ENCODE assay signal across 9 cellular contexts in genomic region chr12:94805749-94806148, GRCh38.
DNase-seq lines count a peak whose midpoint lies in the region; ATAC-seq and TF ChIP-seq lines count a peak whose summit lies in the region.
"Had no signal": no experiment of that assay in that cellular context is flagged by ENCODE, and none has a peak within 500 bp of the region (broad histone marks: within the 10 kb centered on the region; RNA-seq: fewer than 3 reads in every experiment).

No MANE protein-coding gene starts in this region.

- H3K9me3 Mint-ChIP-seq in memory B cell: no peaks in the 10 kb centered on the region
- peaks cover 9% of the 10 kb centered on the region for H3K9me3 Mint-ChIP-seq in activated naive CD8-positive, alpha-beta T cell treated with anti-CD3 and anti-CD28 coated beads, Interleukin-2, amount 50 U/mL, for 24 hours
- H3K9me3 Mint-ChIP-seq in T-helper 2 cell treated with Interferon-gamma antibody and Interleukin-4, amounts not matched to agents 5 μg/mL and 100 μg/mL, for 36 hours: peaks cover 6% of the 10 kb centered on the region

- no peaks in the 10 kb centered on the region for H3K36me3 ChIP-seq in BLaER1

- H4K20me1 ChIP-seq in BLaER1: no peaks in the 10 kb centered on the region

- no peak for TF ChIP-seq CTCF in astrocyte of the spinal cord (IDR thresholded peaks at IDR 0.05; ENCODE audit: low read depth, low read length)

- no peak overlapping the region for H3K4me3 ChIP-seq in BLaER1
- H3K4me3 ChIP-seq in astrocyte of the spinal cord (ENCODE audit: low read depth, low read length): no peak overlapping the region

- H3K9ac ChIP-seq in BLaER1: no peak overlapping the region

- H3K4me1 ChIP-seq in BLaER1: peaks cover 14% of the 10 kb centered on the region; the same call in 1 of the 2 replicates

- no peaks in the 10 kb centered on the region for H3K27me3 ChIP-seq in BLaER1

- H3K27ac Mint-ChIP-seq in memory B cell: no peak overlapping the region
- no peak overlapping the region for H3K27ac Mint-ChIP-seq in activated naive CD8-positive, alpha-beta T cell treated with anti-CD3 and anti-CD28 coated beads, Interleukin-2, amount 50 U/mL, for 24 hours
- H3K27ac Mint-ChIP-seq in T-helper 2 cell treated with Interferon-gamma antibody and Interleukin-4, amounts not matched to agents 5 μg/mL and 100 μg/mL, for 36 hours: no peak overlapping the region

- H3K27me3 Mint-ChIP-seq in memory B cell: no peaks in the 10 kb centered on the region
- H3K27me3 Mint-ChIP-seq in activated naive CD8-positive, alpha-beta T cell treated with anti-CD3 and anti-CD28 coated beads, Interleukin-2, amount 50 U/mL, for 24 hours: peaks cover 3% of the 10 kb centered on the region
- H3K27me3 Mint-ChIP-seq in T-helper 2 cell treated with Interferon-gamma antibody and Interleukin-4, amounts not matched to agents 5 μg/mL and 100 μg/mL, for 36 hours (ENCODE audit: low read depth): peaks cover 5% of the 10 kb centered on the region

- peaks cover 30% of the 10 kb centered on the region for H3K36me3 Mint-ChIP-seq in memory B cell
- no peaks in the 10 kb centered on the region for H3K36me3 Mint-ChIP-seq in activated naive CD8-positive, alpha-beta T cell treated with anti-CD3 and anti-CD28 coated beads, Interleukin-2, amount 50 U/mL, for 24 hours (ENCODE audit: low read depth)
- H3K36me3 Mint-ChIP-seq in T-helper 2 cell treated with Interferon-gamma antibody and Interleukin-4, amounts not matched to agents 5 μg/mL and 100 μg/mL, for 36 hours (ENCODE audit: low read depth): no peaks in the 10 kb centered on the region

- peak; percentile 68 for DNase-seq in astrocyte of the spinal cord (ENCODE audit: low read depth, low spot score)
- no peak for DNase-seq in memory B cell (ENCODE audit: low spot score in 2 of 2)
- no peak for DNase-seq in activated naive CD8-positive, alpha-beta T cell treated with anti-CD3 and anti-CD28 coated beads, Interleukin-2, amount 50 U/mL, for 24 hours
- DNase-seq in T-helper 2 cell treated with Interferon-gamma antibody and Interleukin-4, amounts not matched to agents 5 μg/mL and 100 μg/mL, for 36 hours (ENCODE audit: low spot score): no peak
- no peak for DNase-seq in UCSD-AML1 (lab: John Stamatoyannopoulos, UW; ENCODE audit: unreplicated experiment)
- DNase-seq: Right ventricle myocardium superior had no signal

- no peaks in the 10 kb centered on the region for H3K9me3 ChIP-seq in BLaER1

- peak overlapping the region; percentile 27; the same call in 1 of the 2 replicates for H3K4me2 ChIP-seq in BLaER1

- in situ Hi-C loops in astrocyte of the spinal cord (cut with HindIII; ENCODE audit: low sequenced_read_pairs): no loop called here

- no peak overlapping the region for H3K4me3 Mint-ChIP-seq in memory B cell
- H3K4me3 Mint-ChIP-seq in activated naive CD8-positive, alpha-beta T cell treated with anti-CD3 and anti-CD28 coated beads, Interleukin-2, amount 50 U/mL, for 24 hours: no peak overlapping the region
- H3K4me3 Mint-ChIP-seq in T-helper 2 cell treated with Interferon-gamma antibody and Interleukin-4, amounts not matched to agents 5 μg/mL and 100 μg/mL, for 36 hours: no peak overlapping the region

- H3K4me1 Mint-ChIP-seq in memory B cell: peaks cover 26% of the 10 kb centered on the region
- no peaks in the 10 kb centered on the region for H3K4me1 Mint-ChIP-seq in activated naive CD8-positive, alpha-beta T cell treated with anti-CD3 and anti-CD28 coated beads, Interleukin-2, amount 50 U/mL, for 24 hours
- H3K4me1 Mint-ChIP-seq in T-helper 2 cell treated with Interferon-gamma antibody and Interleukin-4, amounts not matched to agents 5 μg/mL and 100 μg/mL, for 36 hours (ENCODE audit: low read depth): no peaks in the 10 kb centered on the region

- peak overlapping the region; percentile 10; the same call in 1 of the 2 replicates for H3K27ac ChIP-seq in BLaER1

- peak; percentile 73 for ATAC-seq in HG03342 (IDR thresholded peaks at IDR 0.05; ENCODE audit: unreplicated experiment)
- ATAC-seq in memory B cell (ENCODE audit: low read depth): peak; percentile 50
- no peak for ATAC-seq in activated naive CD8-positive, alpha-beta T cell treated with anti-CD3 and anti-CD28 coated beads, Interleukin-2, amount 50 U/mL, for 24 hours
- no peak for ATAC-seq in GM19467 (IDR thresholded peaks at IDR 0.05; ENCODE audit: unreplicated experiment)

Comparison
In these comparisons a context has a peak if more than half of its experiments do, and no peak if none do; other contexts are left out.
1. ATAC-seq: peak in HG03342 (single experiment) and memory B cell (single experiment); none in activated naive CD8-positive, alpha-beta T cell treated with anti-CD3 and anti-CD28 coated beads, Interleukin-2, amount 50 U/mL, for 24 hours (single experiment) and GM19467 (single experiment).